Comparison of ENCODE assay signal across 10 cellular contexts in genomic region chr5:177445052-177446016, GRCh38. TPM values are rescaled to one million over a fixed set of nuclear protein-coding genes. Genes with fewer than 3 reads are reported as not detected.
A peak's percentile ranks its signal among the peaks of the same experiment; 100 is the strongest.
DNase-seq lines count a peak whose midpoint lies in the region; ATAC-seq and TF ChIP-seq lines count a peak whose summit lies in the region.
"Had no signal": no experiment of that assay in that cellular context is flagged by ENCODE, and none has a peak within 500 bp of the region (broad histone marks: within the 10 kb centered on the region; RNA-seq: fewer than 3 reads in every experiment).

No MANE protein-coding gene starts in this region.

- peak overlapping the region; percentile 82 for H3K4me3 Mint-ChIP-seq in activated T-helper 17 cell treated with anti-CD3 and anti-CD28 coated beads, Interleukin-2, amount 50 U/mL, for 72 hours
- peak overlapping the region; percentile 80 for H3K4me3 Mint-ChIP-seq in nephron progenitor cell

- WGBS in HUES64: 80% methylated on average over 12 of the region's 15 CpGs

- no peaks in the 10 kb centered on the region for H3K9me2 ChIP-seq in DOHH2 (replicated peaks; ENCODE audit: control insufficient read depth, low read length)

- peaks cover 34% of the 10 kb centered on the region for H3K4me1 Mint-ChIP-seq in activated T-helper 17 cell treated with anti-CD3 and anti-CD28 coated beads, Interleukin-2, amount 50 U/mL, for 72 hours
- peaks cover 44% of the 10 kb centered on the region for H3K4me1 Mint-ChIP-seq in nephron progenitor cell

- H3K27me3 ChIP-seq in DOHH2 (ENCODE audit: control insufficient read depth, low read length) (peaks cover 8% of the 10 kb centered on the region; the same call in 1 of the 2 replicates), HUES64 (ENCODE audit: insufficient read depth, low read length) (peaks cover 5% of the 10 kb centered on the region)

- H3K9me3 ChIP-seq in DOHH2 (ENCODE audit: control insufficient read depth, insufficient read depth, low read length): no peaks in the 10 kb centered on the region
- no peaks in the 10 kb centered on the region for H3K9me3 ChIP-seq in HUES64 (ENCODE audit: insufficient read depth, low read depth, low read length)

- H3K4me2 ChIP-seq in DOHH2 (ENCODE audit: low read length): peak overlapping the region; percentile 99

- peaks cover 18% of the 10 kb centered on the region for H3F3A ChIP-seq in DOHH2 (ENCODE audit: control insufficient read depth, insufficient read depth)

- peak; percentile 39 for ATAC-seq in activated T-helper 17 cell treated with anti-CD3 and anti-CD28 coated beads, Interleukin-2, amount 50 U/mL, for 72 hours (replicated peaks)

- no peaks in the 10 kb centered on the region for H3K27me3 Mint-ChIP-seq in activated T-helper 17 cell treated with anti-CD3 and anti-CD28 coated beads, Interleukin-2, amount 50 U/mL, for 72 hours
- H3K27me3 Mint-ChIP-seq in nephron progenitor cell (ENCODE audit: low read depth, poor library complexity): no peaks in the 10 kb centered on the region

- no peaks in the 10 kb centered on the region for H3K9me3 Mint-ChIP-seq in activated T-helper 17 cell treated with anti-CD3 and anti-CD28 coated beads, Interleukin-2, amount 50 U/mL, for 72 hours
- no peaks in the 10 kb centered on the region for H3K9me3 Mint-ChIP-seq in nephron progenitor cell

- H3K4me3 ChIP-seq in DOHH2 (ENCODE audit: low read length) (peak overlapping the region; percentile 86), HUES64 (ENCODE audit: low read length) (peak overlapping the region; percentile 63; the same call in 1 of the 2 replicates), coronary artery (no peak overlapping the region)

- no peak overlapping the region for H3K27ac ChIP-seq in DOHH2 (ENCODE audit: low read depth, low read length)
- H3K27ac ChIP-seq in HUES64 (ENCODE audit: low read depth, low read length): no peak overlapping the region
- no peak overlapping the region for H3K27ac ChIP-seq in coronary artery

- H4K20me1 ChIP-seq in DOHH2 (ENCODE audit: control insufficient read depth, insufficient read depth, low read depth, low read length): no peaks in the 10 kb centered on the region

- TF ChIP-seq CTCF in DOHH2 (IDR thresholded peaks at IDR 0.05; ENCODE audit: low read depth, low read length, poor library complexity, severe bottlenecking) (no peak), nephron progenitor cell (IDR thresholded peaks at IDR 0.05) (no peak), coronary artery (IDR thresholded peaks at IDR 0.05) (no peak)

- peaks cover 26% of the 10 kb centered on the region for H3K36me3 ChIP-seq in DOHH2 (ENCODE audit: control insufficient read depth, low read length)
- no peaks in the 10 kb centered on the region for H3K36me3 ChIP-seq in HUES64 (ENCODE audit: insufficient read depth, low read length)

- no peak overlapping the region for H3K9ac ChIP-seq in HUES64 (ENCODE audit: low read depth, low read length)

- H3K36me3 Mint-ChIP-seq in activated T-helper 17 cell treated with anti-CD3 and anti-CD28 coated beads, Interleukin-2, amount 50 U/mL, for 72 hours (ENCODE audit: low read depth): peaks cover 44% of the 10 kb centered on the region
- H3K36me3 Mint-ChIP-seq in nephron progenitor cell (ENCODE audit: low read depth): no peaks in the 10 kb centered on the region

- H3K4me1 ChIP-seq in DOHH2 (ENCODE audit: control insufficient read depth, low read length) (peaks cover 41% of the 10 kb centered on the region), HUES64 (ENCODE audit: insufficient read depth, low read length) (peaks cover 12% of the 10 kb centered on the region)

- H3K79me2 ChIP-seq in DOHH2 (ENCODE audit: control insufficient read depth, low read length): no peaks in the 10 kb centered on the region

- H3K27ac Mint-ChIP-seq in activated T-helper 17 cell treated with anti-CD3 and anti-CD28 coated beads, Interleukin-2, amount 50 U/mL, for 72 hours: peak overlapping the region; percentile 77
- peak overlapping the region; percentile 97 for H3K27ac Mint-ChIP-seq in nephron progenitor cell

- no peak for DNase-seq in nephron progenitor cell
- DNase-seq in NCI-H526 (lab: John Stamatoyannopoulos, UW): no peak
- no peak for DNase-seq in NCI-H446 treated with DMSO at 0.1 percent for 48 hours (lab: John Stamatoyannopoulos, UW)
- no peak for DNase-seq in NCI-H226
- DNase-seq in coronary artery (ENCODE audit: low spot score): no peak
- DNase-seq: Right ventricle myocardium superior had no signal

RNA-seq across cellular contexts. Expression of gene PRR7, which starts 1.3 kb away (rescaled TPM):
- polyA plus RNA-seq in HUES64 (2013, experiment 1 of 2): 5.5 TPM
- polyA plus RNA-seq in HUES64 (2013, experiment 2 of 2): 7.7 TPM
- 10 to 100 TPM in 1 of 2 donors, 1 to 10 TPM in 1; 8.2 to 13.6 TPM for total RNA-seq in activated T-helper 17 cell treated with anti-CD3 and anti-CD28 coated beads, Interleukin-2, amount 50 U/mL, for 72 hours

RNA-seq across cellular contexts. Expression of gene GRK6, which starts 18.9 kb away (rescaled TPM):
- 25.2 TPM for polyA plus RNA-seq in HUES64 (2013, experiment 1 of 2)
- polyA plus RNA-seq in HUES64 (2013, experiment 2 of 2): 29.3 TPM
- total RNA-seq in activated T-helper 17 cell treated with anti-CD3 and anti-CD28 coated beads, Interleukin-2, amount 50 U/mL, for 72 hours: 100 to 1,000 TPM; 108 to 130 TPM

RNA-seq across cellular contexts. Expression of gene DBN1, which starts 28.1 kb away (rescaled TPM):
- 252 TPM for polyA plus RNA-seq in HUES64 (2013, experiment 1 of 2)
- polyA plus RNA-seq in HUES64 (2013, experiment 2 of 2): 228 TPM
- 1 to 10 TPM; 2.3 to 3.1 TPM for total RNA-seq in activated T-helper 17 cell treated with anti-CD3 and anti-CD28 coated beads, Interleukin-2, amount 50 U/mL, for 72 hours

RNA-seq across cellular contexts. Expression of gene F12, which starts 36.0 kb away (rescaled TPM):
- 0.60 TPM for polyA plus RNA-seq in HUES64 (2013, experiment 1 of 2)
- 1.4 TPM for polyA plus RNA-seq in HUES64 (2013, experiment 2 of 2)
- 1 to 10 TPM; 3.7 to 4.6 TPM for total RNA-seq in activated T-helper 17 cell treated with anti-CD3 and anti-CD28 coated beads, Interleukin-2, amount 50 U/mL, for 72 hours
- total RNA-seq: Right ventricle myocardium superior had no signal

RNA-seq across cellular contexts. Expression of gene PFN3, which starts 44.9 kb away (rescaled TPM):
- polyA plus RNA-seq in HUES64 (2013, experiment 1 of 2): not detected
- polyA plus RNA-seq in HUES64 (2013, experiment 2 of 2): not detected
- not detected for total RNA-seq in activated T-helper 17 cell treated with anti-CD3 and anti-CD28 coated beads, Interleukin-2, amount 50 U/mL, for 72 hours
- total RNA-seq: kidney, Right ventricle myocardium superior had no signal
